ENCODE assay signal across 1 cellular context in genomic region chr7:151519765-151520418, GRCh38.
TF ChIP-seq lines count a peak whose summit lies in the region.

RHEB (minus strand) TSS chr7:151519895; CDS start chr7:151519511, 384 bp downstream.

TF ChIP-seq in K562, 482 proteins besides CTCF, POLR2A, EP300 and RAD21 (continued from another document and continues in another):
- TF ChIP-seq, protein P1, sequence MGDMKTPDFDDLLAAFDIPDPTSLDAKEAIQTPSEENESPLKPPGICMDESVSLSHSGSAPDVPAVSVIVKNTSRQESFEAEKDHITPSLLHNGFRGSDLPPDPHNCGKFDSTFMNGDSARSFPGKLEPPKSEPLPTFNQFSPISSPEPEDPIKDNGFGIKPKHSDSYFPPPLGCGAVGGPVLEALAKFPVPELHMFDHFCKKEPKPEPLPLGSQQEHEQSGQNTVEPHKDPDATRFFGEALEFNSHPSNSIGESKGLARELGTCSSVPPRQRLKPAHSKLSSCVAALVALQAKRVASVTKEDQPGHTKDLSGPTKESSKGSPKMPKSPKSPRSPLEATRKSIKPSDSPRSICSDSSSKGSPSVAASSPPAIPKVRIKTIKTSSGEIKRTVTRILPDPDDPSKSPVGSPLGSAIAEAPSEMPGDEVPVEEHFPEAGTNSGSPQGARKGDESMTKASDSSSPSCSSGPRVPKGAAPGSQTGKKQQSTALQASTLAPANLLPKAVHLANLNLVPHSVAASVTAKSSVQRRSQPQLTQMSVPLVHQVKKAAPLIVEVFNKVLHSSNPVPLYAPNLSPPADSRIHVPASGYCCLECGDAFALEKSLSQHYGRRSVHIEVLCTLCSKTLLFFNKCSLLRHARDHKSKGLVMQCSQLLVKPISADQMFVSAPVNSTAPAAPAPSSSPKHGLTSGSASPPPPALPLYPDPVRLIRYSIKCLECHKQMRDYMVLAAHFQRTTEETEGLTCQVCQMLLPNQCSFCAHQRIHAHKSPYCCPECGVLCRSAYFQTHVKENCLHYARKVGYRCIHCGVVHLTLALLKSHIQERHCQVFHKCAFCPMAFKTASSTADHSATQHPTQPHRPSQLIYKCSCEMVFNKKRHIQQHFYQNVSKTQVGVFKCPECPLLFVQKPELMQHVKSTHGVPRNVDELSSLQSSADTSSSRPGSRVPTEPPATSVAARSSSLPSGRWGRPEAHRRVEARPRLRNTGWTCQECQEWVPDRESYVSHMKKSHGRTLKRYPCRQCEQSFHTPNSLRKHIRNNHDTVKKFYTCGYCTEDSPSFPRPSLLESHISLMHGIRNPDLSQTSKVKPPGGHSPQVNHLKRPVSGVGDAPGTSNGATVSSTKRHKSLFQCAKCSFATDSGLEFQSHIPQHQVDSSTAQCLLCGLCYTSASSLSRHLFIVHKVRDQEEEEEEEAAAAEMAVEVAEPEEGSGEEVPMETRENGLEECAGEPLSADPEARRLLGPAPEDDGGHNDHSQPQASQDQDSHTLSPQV (IDR thresholded peaks at IDR 0.05) = peak; percentile 95
- TF ChIP-seq, protein P2, sequence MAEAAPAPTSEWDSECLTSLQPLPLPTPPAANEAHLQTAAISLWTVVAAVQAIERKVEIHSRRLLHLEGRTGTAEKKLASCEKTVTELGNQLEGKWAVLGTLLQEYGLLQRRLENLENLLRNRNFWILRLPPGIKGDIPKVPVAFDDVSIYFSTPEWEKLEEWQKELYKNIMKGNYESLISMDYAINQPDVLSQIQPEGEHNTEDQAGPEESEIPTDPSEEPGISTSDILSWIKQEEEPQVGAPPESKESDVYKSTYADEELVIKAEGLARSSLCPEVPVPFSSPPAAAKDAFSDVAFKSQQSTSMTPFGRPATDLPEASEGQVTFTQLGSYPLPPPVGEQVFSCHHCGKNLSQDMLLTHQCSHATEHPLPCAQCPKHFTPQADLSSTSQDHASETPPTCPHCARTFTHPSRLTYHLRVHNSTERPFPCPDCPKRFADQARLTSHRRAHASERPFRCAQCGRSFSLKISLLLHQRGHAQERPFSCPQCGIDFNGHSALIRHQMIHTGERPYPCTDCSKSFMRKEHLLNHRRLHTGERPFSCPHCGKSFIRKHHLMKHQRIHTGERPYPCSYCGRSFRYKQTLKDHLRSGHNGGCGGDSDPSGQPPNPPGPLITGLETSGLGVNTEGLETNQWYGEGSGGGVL (CRISPR knock-in tag; IDR thresholded peaks at IDR 0.05) = no peak
- TF ChIP-seq KLF6 (CRISPR knock-in tag; IDR thresholded peaks at IDR 0.05; ENCODE audit: borderline replicate concordance) = no peak; the same call in 1 of the 2 replicates
- no peak for TF ChIP-seq HEY1 (CRISPR knock-in tag; IDR thresholded peaks at IDR 0.05; ENCODE audit: borderline replicate concordance)
- TF ChIP-seq, protein P3, sequence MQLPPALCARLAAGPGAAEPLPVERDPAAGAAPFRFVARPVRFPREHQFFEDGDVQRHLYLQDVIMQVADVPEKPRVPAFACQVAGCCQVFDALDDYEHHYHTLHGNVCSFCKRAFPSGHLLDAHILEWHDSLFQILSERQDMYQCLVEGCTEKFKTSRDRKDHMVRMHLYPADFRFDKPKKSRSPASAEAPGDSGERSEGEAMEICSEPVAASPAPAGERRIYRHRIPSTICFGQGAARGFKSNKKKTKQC (CRISPR knock-in tag; IDR thresholded peaks at IDR 0.05) = 0 out of 2 replicates have a peak, but pooled peaks have one; percentile 82
- TF ChIP-seq, protein P4, sequence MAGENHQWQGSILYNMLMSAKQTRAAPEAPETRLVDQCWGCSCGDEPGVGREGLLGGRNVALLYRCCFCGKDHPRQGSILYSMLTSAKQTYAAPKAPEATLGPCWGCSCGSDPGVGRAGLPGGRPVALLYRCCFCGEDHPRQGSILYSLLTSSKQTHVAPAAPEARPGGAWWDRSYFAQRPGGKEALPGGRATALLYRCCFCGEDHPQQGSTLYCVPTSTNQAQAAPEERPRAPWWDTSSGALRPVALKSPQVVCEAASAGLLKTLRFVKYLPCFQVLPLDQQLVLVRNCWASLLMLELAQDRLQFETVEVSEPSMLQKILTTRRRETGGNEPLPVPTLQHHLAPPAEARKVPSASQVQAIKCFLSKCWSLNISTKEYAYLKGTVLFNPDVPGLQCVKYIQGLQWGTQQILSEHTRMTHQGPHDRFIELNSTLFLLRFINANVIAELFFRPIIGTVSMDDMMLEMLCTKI (IDR thresholded peaks at IDR 0.05; ENCODE audit: partially characterized antibody) = no peak
- no peak for TF ChIP-seq TEAD4 (IDR thresholded peaks at IDR 0.05; ENCODE audit: low read length)
- TF ChIP-seq TEAD4 (CRISPR knock-in tag; IDR thresholded peaks at IDR 0.05; ENCODE audit: borderline replicate concordance) = no peak
- peak; percentile 97 for TF ChIP-seq C11orf30 (IDR thresholded peaks at IDR 0.05; ENCODE audit: low read depth)
- TF ChIP-seq ZNF143 (CRISPR knock-in tag; IDR thresholded peaks at IDR 0.05) = no peak
- TF ChIP-seq, protein P5, sequence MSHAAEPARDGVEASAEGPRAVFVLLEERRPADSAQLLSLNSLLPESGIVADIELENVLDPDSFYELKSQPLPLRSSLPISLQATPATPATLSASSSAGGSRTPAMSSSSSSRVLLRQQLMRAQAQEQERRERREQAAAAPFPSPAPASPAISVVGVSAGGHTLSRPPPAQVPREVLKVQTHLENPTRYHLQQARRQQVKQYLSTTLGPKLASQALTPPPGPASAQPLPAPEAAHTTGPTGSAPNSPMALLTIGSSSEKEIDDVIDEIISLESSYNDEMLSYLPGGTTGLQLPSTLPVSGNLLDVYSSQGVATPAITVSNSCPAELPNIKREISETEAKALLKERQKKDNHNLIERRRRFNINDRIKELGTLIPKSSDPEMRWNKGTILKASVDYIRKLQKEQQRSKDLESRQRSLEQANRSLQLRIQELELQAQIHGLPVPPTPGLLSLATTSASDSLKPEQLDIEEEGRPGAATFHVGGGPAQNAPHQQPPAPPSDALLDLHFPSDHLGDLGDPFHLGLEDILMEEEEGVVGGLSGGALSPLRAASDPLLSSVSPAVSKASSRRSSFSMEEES (CRISPR knock-in tag; IDR thresholded peaks at IDR 0.05) = peak; percentile 58; the same call in 1 of the 2 replicates
- no peak for TF ChIP-seq ZNF551 (CRISPR knock-in tag; IDR thresholded peaks at IDR 0.05)
- TF ChIP-seq TRIM28 (IDR thresholded peaks at IDR 0.05) = no peak
- TF ChIP-seq ZNF347 (CRISPR knock-in tag; IDR thresholded peaks at IDR 0.05; ENCODE audit: low read depth) = no peak
- TF ChIP-seq, protein P6, sequence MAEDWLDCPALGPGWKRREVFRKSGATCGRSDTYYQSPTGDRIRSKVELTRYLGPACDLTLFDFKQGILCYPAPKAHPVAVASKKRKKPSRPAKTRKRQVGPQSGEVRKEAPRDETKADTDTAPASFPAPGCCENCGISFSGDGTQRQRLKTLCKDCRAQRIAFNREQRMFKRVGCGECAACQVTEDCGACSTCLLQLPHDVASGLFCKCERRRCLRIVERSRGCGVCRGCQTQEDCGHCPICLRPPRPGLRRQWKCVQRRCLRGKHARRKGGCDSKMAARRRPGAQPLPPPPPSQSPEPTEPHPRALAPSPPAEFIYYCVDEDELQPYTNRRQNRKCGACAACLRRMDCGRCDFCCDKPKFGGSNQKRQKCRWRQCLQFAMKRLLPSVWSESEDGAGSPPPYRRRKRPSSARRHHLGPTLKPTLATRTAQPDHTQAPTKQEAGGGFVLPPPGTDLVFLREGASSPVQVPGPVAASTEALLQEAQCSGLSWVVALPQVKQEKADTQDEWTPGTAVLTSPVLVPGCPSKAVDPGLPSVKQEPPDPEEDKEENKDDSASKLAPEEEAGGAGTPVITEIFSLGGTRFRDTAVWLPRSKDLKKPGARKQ (CRISPR knock-in tag; IDR thresholded peaks at IDR 0.05) = no peak
- no peak for TF ChIP-seq JUN (IDR thresholded peaks at IDR 0.05; ENCODE audit: borderline replicate concordance, low read depth, low read length)
- no peak for TF ChIP-seq JUN (CRISPR knock-in tag; IDR thresholded peaks at IDR 0.05; ENCODE audit: borderline replicate concordance)
- no peak for TF ChIP-seq HNRNPH1 (optimal IDR thresholded peaks at IDR 0.05; ENCODE audit: low read depth, low read length)
- no peak for TF ChIP-seq ZNF174 (CRISPR knock-in tag; IDR thresholded peaks at IDR 0.05)
- TF ChIP-seq POLR3A (IDR thresholded peaks at IDR 0.05; ENCODE audit: borderline replicate concordance, extremely low read depth, insufficient read depth, insufficient read length) = no peak
- peak in 1 of 3 experiments; percentile 7; a peak in 2 of 6 replicates for TF ChIP-seq ZBTB11 (CRISPR knock-in tag; IDR thresholded peaks at IDR 0.05)
- TF ChIP-seq SREBF2 (CRISPR knock-in tag; IDR thresholded peaks at IDR 0.05) = no peak
- peak; percentile 99 for TF ChIP-seq BACH1 (tag; IDR thresholded peaks at IDR 0.05)
- TF ChIP-seq ZNF146 (CRISPR knock-in tag; IDR thresholded peaks at IDR 0.05; ENCODE audit: unreplicated experiment) = no peak
- TF ChIP-seq NR2F6 (CRISPR knock-in tag; IDR thresholded peaks at IDR 0.05) = no peak
- TF ChIP-seq GABPB1 (CRISPR knock-in tag; IDR thresholded peaks at IDR 0.05) = peak; percentile 83
- TF ChIP-seq SMARCB1 (IDR thresholded peaks at IDR 0.05; ENCODE audit: insufficient read length, low read depth) = no peak
- TF ChIP-seq ZNF589 (CRISPR knock-in tag; IDR thresholded peaks at IDR 0.05; ENCODE audit: low read depth) = no peak
- no peak for TF ChIP-seq CUX1 (CRISPR knock-in tag; IDR thresholded peaks at IDR 0.05)
- TF ChIP-seq, protein P7, sequence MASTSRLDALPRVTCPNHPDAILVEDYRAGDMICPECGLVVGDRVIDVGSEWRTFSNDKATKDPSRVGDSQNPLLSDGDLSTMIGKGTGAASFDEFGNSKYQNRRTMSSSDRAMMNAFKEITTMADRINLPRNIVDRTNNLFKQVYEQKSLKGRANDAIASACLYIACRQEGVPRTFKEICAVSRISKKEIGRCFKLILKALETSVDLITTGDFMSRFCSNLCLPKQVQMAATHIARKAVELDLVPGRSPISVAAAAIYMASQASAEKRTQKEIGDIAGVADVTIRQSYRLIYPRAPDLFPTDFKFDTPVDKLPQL (IDR thresholded peaks at IDR 0.05; ENCODE audit: extremely low read depth, insufficient read length) = no peak
- no peak for TF ChIP-seq ZNF449 (CRISPR knock-in tag; IDR thresholded peaks at IDR 0.05)
- no peak for TF ChIP-seq NCOA2 (IDR thresholded peaks at IDR 0.05; ENCODE audit: partially characterized antibody in 2 of 2)
- no peak for TF ChIP-seq RHOXF2B (CRISPR knock-in tag; conservative IDR thresholded peaks at IDR 0.05)
- no peak for TF ChIP-seq PHF20 (IDR thresholded peaks at IDR 0.05; ENCODE audit: partially characterized antibody)
- no peak for TF ChIP-seq CSDE1 (IDR thresholded peaks at IDR 0.05)
